18 cellular contexts compared by ENCODE assay signal in genomic region chr17:17510456-17511292, GRCh38. TPM values are rescaled to one million over a fixed set of nuclear protein-coding genes. Genes with fewer than 3 reads are reported as not detected.
DNase-seq lines count a peak whose midpoint lies in the region; FAIRE-seq and TF ChIP-seq lines count a peak whose summit lies in the region.
"Had no signal": no experiment of that assay in that cellular context is flagged by ENCODE, and none has a peak within 500 bp of the region (broad histone marks: within the 10 kb centered on the region; RNA-seq: fewer than 3 reads in every experiment).

No MANE protein-coding gene starts in this region.

- intact Hi-C loops in Caco-2 (cut with micrococcal nuclease; ENCODE audit: unreplicated experiment): no loop called here

- no peaks in the 10 kb centered on the region for H4K20me1 ChIP-seq in osteoblast (ENCODE audit: insufficient read depth, low read length)

- H3K4me3 ChIP-seq in Caco-2 (ENCODE audit: low read depth, low read length): no peak overlapping the region
- H3K4me3 ChIP-seq in HL-60 (replicated peaks; ENCODE audit: insufficient read depth, low read length): no peak overlapping the region
- no peak overlapping the region for H3K4me3 ChIP-seq in osteoblast (ENCODE audit: insufficient read depth, low read length)
- no peak overlapping the region for H3K4me3 ChIP-seq in small intestine (ENCODE audit: low read depth in 1 of 2, low read length in 2 of 2)
- H3K4me3 ChIP-seq: tibial nerve had no signal

- TF ChIP-seq CTCF in Caco-2 (IDR thresholded peaks at IDR 0.05; ENCODE audit: insufficient read depth in 1 of 2, low read depth in 1 of 2, low read length in 1 of 2, severe bottlenecking in 1 of 2, unreplicated experiment in 1 of 2) (no peak), HL-60 (IDR thresholded peaks at IDR 0.05; ENCODE audit: insufficient read depth, low read length) (no peak), chondrocyte (IDR thresholded peaks at IDR 0.05) (no peak), osteoblast (IDR thresholded peaks at IDR 0.05; ENCODE audit: extremely low read depth, low read depth, low read length) (no peak)

- H2AFZ ChIP-seq in osteoblast (ENCODE audit: low read length): no peak overlapping the region
- H2AFZ ChIP-seq: parathyroid adenoma had no signal

- H3K4me1 ChIP-seq in Caco-2 (no peaks in the 10 kb centered on the region), osteoblast (ENCODE audit: insufficient read depth, low read length) (peaks cover 32% of the 10 kb centered on the region), small intestine (ENCODE audit: control insufficient read depth in 2 of 2, insufficient read depth in 1 of 2, low read depth in 1 of 2, low read length in 1 of 2) (no peaks in the 10 kb centered on the region)
- H3K4me1 ChIP-seq: BE2C, parathyroid adenoma had no signal

- POLR2A ChIA-PET in Caco-2 (lab: Charles Lee): interaction anchor here (0.6 kb wide), 1 partner anchor 235 kb away, joined by 3 read pairs; no protein-coding TSS in a partner anchor

- DNase-seq in Caco-2 (no peak), HL-60 (ENCODE audit: low read depth in 1 of 2, low spot score in 1 of 2) (no peak), chondrocyte (ENCODE audit: low spot score) (peak; percentile 73), osteoblast (ENCODE audit: insufficient read length, low spot score, missing footprints) (peak; percentile 69), small intestine (no peak)
- no peak for DNase-seq in activated CD4-positive, alpha-beta T cell treated with anti-CD3 and anti-CD28 coated beads, Interleukin-2, amount 50 U/mL, for 48 hours
- DNase-seq in activated CD4-positive, alpha-beta T cell treated with anti-CD3 and anti-CD28 coated beads for 1 hour: no peak
- DNase-seq: activated CD4-positive, alpha-beta memory T cell treated with anti-CD3 and anti-CD28 coated beads for 36 hours; BE2C; caudate nucleus; DMS 273 treated with DMSO at 0.1 percent for 48 hours; effector memory CD4-positive, alpha-beta T cell; NCI-H1436 treated with DMSO at 0.1 percent for 48 hours had no signal

- H3K9me3 Mint-ChIP-seq in Caco-2 (ENCODE audit: unreplicated experiment) (no peaks in the 10 kb centered on the region), chondrocyte (ENCODE audit: low read depth) (no peaks in the 10 kb centered on the region)
- H3K9me3 Mint-ChIP-seq: activated CD4-positive, alpha-beta memory T cell treated with anti-CD3 and anti-CD28 coated beads for 36 hours; activated T-helper 1 cell treated with anti-CD3 and anti-CD28 coated beads, Interleukin-12 subunit alpha, Interleukin-12 subunit beta, Interleukin-2, Interleukin-4 antibody, amounts not matched to agents 30 ng/mL and 10 ng/mL and 1 ng/mL, durations not matched to agents 14 hours and 24 hours and 36 hours had no signal

- H3K36me3 ChIP-seq in Caco-2 (ENCODE audit: control insufficient read depth, insufficient read depth, low read length) (no peaks in the 10 kb centered on the region), osteoblast (ENCODE audit: insufficient read depth, low read length) (no peaks in the 10 kb centered on the region), small intestine (ENCODE audit: control insufficient read depth in 2 of 2, insufficient read depth in 2 of 2, low read length in 2 of 2) (no peaks in the 10 kb centered on the region)
- H3K36me3 ChIP-seq: BE2C had no signal

- H3K79me2 ChIP-seq in osteoblast (ENCODE audit: insufficient read depth, low read length): no peaks in the 10 kb centered on the region
- H3K79me2 ChIP-seq: parathyroid adenoma had no signal

- H3K4me1 Mint-ChIP-seq in Caco-2 (ENCODE audit: low read depth, unreplicated experiment) (no peaks in the 10 kb centered on the region), chondrocyte (ENCODE audit: low read depth) (peaks cover 5% of the 10 kb centered on the region)

- H3K27ac ChIP-seq in HL-60 (replicated peaks) (peak overlapping the region; percentile 38), osteoblast (ENCODE audit: low read depth, low read length) (no peak overlapping the region), small intestine (ENCODE audit: low read depth in 1 of 2, low read length in 1 of 2) (no peak overlapping the region)
- H3K27ac ChIP-seq: parathyroid adenoma, tibial nerve had no signal

- CTCF ChIA-PET in Caco-2 (lab: Charles Lee): no interaction called here

- H3K36me3 Mint-ChIP-seq in Caco-2 (ENCODE audit: insufficient read depth, unreplicated experiment) (no peaks in the 10 kb centered on the region), chondrocyte (ENCODE audit: low read depth) (no peaks in the 10 kb centered on the region)
- H3K36me3 Mint-ChIP-seq: activated CD4-positive, alpha-beta memory T cell treated with anti-CD3 and anti-CD28 coated beads for 36 hours had no signal

- H3K4me3 Mint-ChIP-seq in Caco-2 (ENCODE audit: unreplicated experiment) (no peak overlapping the region), chondrocyte (ENCODE audit: unreplicated experiment) (no peak overlapping the region)
- H3K4me3 Mint-ChIP-seq: activated CD4-positive, alpha-beta memory T cell treated with anti-CD3 and anti-CD28 coated beads for 36 hours; activated T-helper 1 cell treated with anti-CD3 and anti-CD28 coated beads, Interleukin-12 subunit alpha, Interleukin-12 subunit beta, Interleukin-2, Interleukin-4 antibody, amounts not matched to agents 30 ng/mL and 10 ng/mL and 1 ng/mL, durations not matched to agents 14 hours and 24 hours and 36 hours had no signal

- no TSS peak for BruUV-seq in Caco-2 (replicated peaks; lab: Mats Ljungman, UMichigan)

- H3K27me3 Mint-ChIP-seq in Caco-2 (ENCODE audit: insufficient read depth, unreplicated experiment) (no peaks in the 10 kb centered on the region), chondrocyte (ENCODE audit: low read depth) (no peaks in the 10 kb centered on the region)
- H3K27me3 Mint-ChIP-seq: activated CD4-positive, alpha-beta memory T cell treated with anti-CD3 and anti-CD28 coated beads for 36 hours had no signal

- H3K27ac Mint-ChIP-seq in Caco-2 (ENCODE audit: unreplicated experiment) (peak overlapping the region; percentile 19), chondrocyte (ENCODE audit: unreplicated experiment) (no peak overlapping the region)
- H3K27ac Mint-ChIP-seq: activated CD4-positive, alpha-beta memory T cell treated with anti-CD3 and anti-CD28 coated beads for 36 hours had no signal

- FAIRE-seq in small intestine (lab: Jason Lieb, UNC): no peak
- FAIRE-seq: H54, RCC 7860 had no signal

- H3K27me3 ChIP-seq in Caco-2 (replicated peaks; ENCODE audit: control insufficient read depth, insufficient read depth, low read length): no peaks in the 10 kb centered on the region
- H3K27me3 ChIP-seq in HL-60 (ENCODE audit: insufficient read depth, poor library complexity, severe bottlenecking): no peaks in the 10 kb centered on the region
- no peaks in the 10 kb centered on the region for H3K27me3 ChIP-seq in osteoblast (ENCODE audit: insufficient read depth, low read length)
- no peaks in the 10 kb centered on the region for H3K27me3 ChIP-seq in small intestine (ENCODE audit: control insufficient read depth in 2 of 2, insufficient read depth in 2 of 2, low read length in 2 of 2)
- H3K27me3 ChIP-seq: BE2C, tibial nerve had no signal

- WGBS in small intestine, 3 donors: 86 to 89% (median 87%) methylated on average over 20 of the region's 20 CpGs

- no peaks in the 10 kb centered on the region for H3K9me3 ChIP-seq in Caco-2
- no peaks in the 10 kb centered on the region for H3K9me3 ChIP-seq in osteoblast (ENCODE audit: low read depth, low read length)
- H3K9me3 ChIP-seq in small intestine (ENCODE audit: control insufficient read depth, low read depth): no peaks in the 10 kb centered on the region
- H3K9me3 ChIP-seq: BE2C, tibial nerve had no signal

- H3K4me2 ChIP-seq in osteoblast (ENCODE audit: insufficient read depth, low read length): no peak overlapping the region

RNA-seq across cellular contexts. Expression of gene RASD1, which starts 14.5 kb away (rescaled TPM):
- total RNA-seq in Caco-2 (2022) (11.0 and 14.8 TPM in 2 replicates), chondrocyte (0.31 to 0.72 TPM (median 0.42 TPM) in 3 replicates), osteoblast (13.8 and 14.7 TPM in 2 replicates)
- 10 to 100 TPM in 1 of 3 donors, 1 to 10 TPM in 2; 4.9 to 11.4 (median 7.6) TPM for polyA plus RNA-seq in small intestine

RNA-seq across cellular contexts. Expression of gene MED9, which starts 33.9 kb away (rescaled TPM):
- total RNA-seq in Caco-2 (2022) (24.9 and 26.6 TPM in 2 replicates), chondrocyte (6.7 to 7.9 TPM (median 7.9 TPM) in 3 replicates), osteoblast (15.6 and 17.0 TPM in 2 replicates)
- 10 to 100 TPM; 11.6 to 17.4 (median 16.3) TPM for polyA plus RNA-seq in small intestine

Comparison
In these comparisons a context has a peak if more than half of its experiments do, and no peak if none do; other contexts are left out.
1. DNase-seq: peak in chondrocyte (single experiment) and osteoblast (single experiment); none in Caco-2 (0 of 2), HL-60 (0 of 2), activated CD4-positive, alpha-beta T cell treated with anti-CD3 and anti-CD28 coated beads, Interleukin-2, amount 50 U/mL, for 48 hours (0 of 2), activated CD4-positive, alpha-beta T cell treated with anti-CD3 and anti-CD28 coated beads for 1 hour (single experiment) and small intestine (single experiment).